Comparison of ENCODE assay signal across 14 cellular contexts in genomic region chr5:72654231-72654630, GRCh38.
"Had no signal": no experiment of that assay in that cellular context is flagged by ENCODE, and none has a peak within 500 bp of the region (broad histone marks: within the 10 kb centered on the region; RNA-seq: fewer than 3 reads in every experiment).

No MANE protein-coding gene starts in this region.

- H3K9me3 ChIP-seq: suprapubic skin, upper lobe of right lung had no signal

- H3K4me1 ChIP-seq: foreskin keratinocyte, upper lobe of right lung had no signal

- H3K27me3 ChIP-seq: foreskin keratinocyte, suprapubic skin, upper lobe of right lung had no signal

- ATAC-seq: foreskin keratinocyte; left lobe of liver; stimulated activated naive CD8-positive, alpha-beta T cell treated with anti-CD3 and anti-CD28 coated beads, Interleukin-15, Interleukin-2, amounts not matched to agents 100 U/mL and 50 U/mL, for 24 hours; upper lobe of right lung had no signal

- DNase-seq: activated CD4-positive, alpha-beta memory T cell treated with anti-CD3 and anti-CD28 coated beads, Interleukin-2, amount 10 ng/mL, durations not matched to agents 7 days and 5 days; activated gamma-delta T cell; activated naive CD8-positive, alpha-beta T cell treated with anti-CD3 and anti-CD28 coated beads for 36 hours; activated T-cell treated with anti-CD3 and anti-CD28 coated beads, Interleukin-2, amount 50 U/mL, for 48 hours; foreskin keratinocyte; head of caudate nucleus; mammary epithelial cell; stimulated activated CD4-positive, alpha-beta T cell treated with anti-CD3 and anti-CD28 coated beads, Interleukin-4, amount 100 ng/mL, for 1 hour; stimulated activated CD8-positive, alpha-beta memory T cell treated with anti-CD3 and anti-CD28 coated beads, Interleukin-4, amount 100 ng/mL, for 48 hours; stimulated activated naive CD8-positive, alpha-beta T cell treated with anti-CD3 and anti-CD28 coated beads, Interleukin-15, Interleukin-2, amounts not matched to agents 100 U/mL and 50 U/mL, for 24 hours; T-helper 9 cell; upper lobe of right lung had no signal

- H3K4me3 ChIP-seq: suprapubic skin, upper lobe of right lung had no signal

- H3K27ac ChIP-seq: foreskin keratinocyte, suprapubic skin, upper lobe of right lung had no signal

- H3K36me3 ChIP-seq: suprapubic skin, upper lobe of right lung had no signal
